1 cellular context compared by ENCODE assay signal in the genomic region with DNA sequence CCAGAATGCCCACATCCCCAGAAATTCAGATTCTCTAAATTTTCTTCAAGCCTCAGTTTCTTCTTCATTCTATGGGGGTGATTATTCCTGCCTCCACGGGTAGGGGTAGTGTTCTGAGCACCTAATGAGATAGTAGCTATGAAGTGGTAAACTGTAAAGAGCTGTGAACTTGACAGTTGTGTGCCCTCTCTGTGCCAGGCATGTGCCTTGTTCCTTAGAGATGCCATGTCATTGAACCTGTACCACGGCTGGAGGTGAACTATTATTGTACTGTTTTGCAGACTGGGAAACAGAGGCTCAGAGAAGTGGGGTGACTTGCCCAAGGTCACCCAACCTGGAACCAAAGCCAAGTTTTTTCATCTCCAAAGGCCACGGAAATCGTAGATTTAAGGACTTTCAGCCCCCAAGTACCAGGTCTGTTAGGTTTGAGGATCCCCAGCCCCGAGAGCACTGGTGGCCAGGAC.
TF ChIP-seq lines count a peak whose summit lies in the region.

No MANE protein-coding gene starts in this region.

TF ChIP-seq in HepG2, 621 proteins besides CTCF, POLR2A, EP300 and RAD21 (continued from another document and continues in another):
- TF ChIP-seq ELF3 (CRISPR knock-in tag; IDR thresholded peaks at IDR 0.05) (no peak), PAX8 (CRISPR knock-in tag; IDR thresholded peaks at IDR 0.05; ENCODE audit: borderline replicate concordance) (0 out of 2 replicates have a peak, but pooled peaks have one; percentile 12), ZFP62 (CRISPR knock-in tag; IDR thresholded peaks at IDR 0.05) (no peak), CBX2 (IDR thresholded peaks at IDR 0.05; ENCODE audit: low read depth, low read length) (no peak), CBX2 (CRISPR knock-in tag; IDR thresholded peaks at IDR 0.05; ENCODE audit: low read depth) (no peak), ZNF17 (CRISPR knock-in tag; IDR thresholded peaks at IDR 0.05) (0 out of 2 replicates have a peak, but pooled peaks have one; percentile 58), NFKBIZ (CRISPR knock-in tag; IDR thresholded peaks at IDR 0.05) (no peak), ZNF34 (CRISPR knock-in tag; IDR thresholded peaks at IDR 0.05; ENCODE audit: borderline replicate concordance) (no peak), POLR2AphosphoS5 (IDR thresholded peaks at IDR 0.05; ENCODE audit: low read depth, low read length) (peak; percentile 43; the same call in 1 of the 2 replicates), ZNF749 (CRISPR knock-in tag; IDR thresholded peaks at IDR 0.05; ENCODE audit: borderline replicate concordance) (0 out of 2 replicates have a peak, but pooled peaks have one; percentile 9), ZNF260 (CRISPR knock-in tag; IDR thresholded peaks at IDR 0.05; ENCODE audit: borderline replicate concordance, low read depth) (no peak), YEATS4 (CRISPR knock-in tag; IDR thresholded peaks at IDR 0.05; ENCODE audit: borderline replicate concordance) (no peak), ZNF678 (CRISPR knock-in tag; IDR thresholded peaks at IDR 0.05) (no peak), ZNF468 (CRISPR knock-in tag; IDR thresholded peaks at IDR 0.05) (no peak), RXRA (CRISPR knock-in tag; IDR thresholded peaks at IDR 0.05) (no peak), MED13 (CRISPR knock-in tag; IDR thresholded peaks at IDR 0.05) (no peak), IKZF4 (CRISPR knock-in tag; IDR thresholded peaks at IDR 0.05; ENCODE audit: borderline replicate concordance, low read depth, not compliant biosample characterization) (no peak), ZFP1 (CRISPR knock-in tag; IDR thresholded peaks at IDR 0.05) (no peak), ELF4 (CRISPR knock-in tag; IDR thresholded peaks at IDR 0.05; ENCODE audit: borderline replicate concordance) (no peak), TBL1XR1 (IDR thresholded peaks at IDR 0.05; ENCODE audit: borderline replicate concordance, low read length, partially characterized antibody) (no peak), EEA1 (CRISPR knock-in tag; IDR thresholded peaks at IDR 0.05; ENCODE audit: borderline replicate concordance) (no peak)
- TF ChIP-seq, protein P1, sequence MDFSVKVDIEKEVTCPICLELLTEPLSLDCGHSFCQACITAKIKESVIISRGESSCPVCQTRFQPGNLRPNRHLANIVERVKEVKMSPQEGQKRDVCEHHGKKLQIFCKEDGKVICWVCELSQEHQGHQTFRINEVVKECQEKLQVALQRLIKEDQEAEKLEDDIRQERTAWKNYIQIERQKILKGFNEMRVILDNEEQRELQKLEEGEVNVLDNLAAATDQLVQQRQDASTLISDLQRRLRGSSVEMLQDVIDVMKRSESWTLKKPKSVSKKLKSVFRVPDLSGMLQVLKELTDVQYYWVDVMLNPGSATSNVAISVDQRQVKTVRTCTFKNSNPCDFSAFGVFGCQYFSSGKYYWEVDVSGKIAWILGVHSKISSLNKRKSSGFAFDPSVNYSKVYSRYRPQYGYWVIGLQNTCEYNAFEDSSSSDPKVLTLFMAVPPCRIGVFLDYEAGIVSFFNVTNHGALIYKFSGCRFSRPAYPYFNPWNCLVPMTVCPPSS (IDR thresholded peaks at IDR 0.05): no peak
- TF ChIP-seq, protein P2, sequence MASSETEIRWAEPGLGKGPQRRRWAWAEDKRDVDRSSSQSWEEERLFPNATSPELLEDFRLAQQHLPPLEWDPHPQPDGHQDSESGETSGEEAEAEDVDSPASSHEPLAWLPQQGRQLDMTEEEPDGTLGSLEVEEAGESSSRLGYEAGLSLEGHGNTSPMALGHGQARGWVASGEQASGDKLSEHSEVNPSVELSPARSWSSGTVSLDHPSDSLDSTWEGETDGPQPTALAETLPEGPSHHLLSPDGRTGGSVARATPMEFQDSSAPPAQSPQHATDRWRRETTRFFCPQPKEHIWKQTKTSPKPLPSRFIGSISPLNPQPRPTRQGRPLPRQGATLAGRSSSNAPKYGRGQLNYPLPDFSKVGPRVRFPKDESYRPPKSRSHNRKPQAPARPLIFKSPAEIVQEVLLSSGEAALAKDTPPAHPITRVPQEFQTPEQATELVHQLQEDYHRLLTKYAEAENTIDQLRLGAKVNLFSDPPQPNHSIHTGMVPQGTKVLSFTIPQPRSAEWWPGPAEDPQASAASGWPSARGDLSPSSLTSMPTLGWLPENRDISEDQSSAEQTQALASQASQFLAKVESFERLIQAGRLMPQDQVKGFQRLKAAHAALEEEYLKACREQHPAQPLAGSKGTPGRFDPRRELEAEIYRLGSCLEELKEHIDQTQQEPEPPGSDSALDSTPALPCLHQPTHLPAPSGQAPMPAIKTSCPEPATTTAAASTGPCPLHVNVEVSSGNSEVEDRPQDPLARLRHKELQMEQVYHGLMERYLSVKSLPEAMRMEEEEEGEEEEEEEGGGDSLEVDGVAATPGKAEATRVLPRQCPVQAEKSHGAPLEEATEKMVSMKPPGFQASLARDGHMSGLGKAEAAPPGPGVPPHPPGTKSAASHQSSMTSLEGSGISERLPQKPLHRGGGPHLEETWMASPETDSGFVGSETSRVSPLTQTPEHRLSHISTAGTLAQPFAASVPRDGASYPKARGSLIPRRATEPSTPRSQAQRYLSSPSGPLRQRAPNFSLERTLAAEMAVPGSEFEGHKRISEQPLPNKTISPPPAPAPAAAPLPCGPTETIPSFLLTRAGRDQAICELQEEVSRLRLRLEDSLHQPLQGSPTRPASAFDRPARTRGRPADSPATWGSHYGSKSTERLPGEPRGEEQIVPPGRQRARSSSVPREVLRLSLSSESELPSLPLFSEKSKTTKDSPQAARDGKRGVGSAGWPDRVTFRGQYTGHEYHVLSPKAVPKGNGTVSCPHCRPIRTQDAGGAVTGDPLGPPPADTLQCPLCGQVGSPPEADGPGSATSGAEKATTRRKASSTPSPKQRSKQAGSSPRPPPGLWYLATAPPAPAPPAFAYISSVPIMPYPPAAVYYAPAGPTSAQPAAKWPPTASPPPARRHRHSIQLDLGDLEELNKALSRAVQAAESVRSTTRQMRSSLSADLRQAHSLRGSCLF (CRISPR knock-in tag; IDR thresholded peaks at IDR 0.05; ENCODE audit: borderline replicate concordance): no peak
- TF ChIP-seq, protein P3, sequence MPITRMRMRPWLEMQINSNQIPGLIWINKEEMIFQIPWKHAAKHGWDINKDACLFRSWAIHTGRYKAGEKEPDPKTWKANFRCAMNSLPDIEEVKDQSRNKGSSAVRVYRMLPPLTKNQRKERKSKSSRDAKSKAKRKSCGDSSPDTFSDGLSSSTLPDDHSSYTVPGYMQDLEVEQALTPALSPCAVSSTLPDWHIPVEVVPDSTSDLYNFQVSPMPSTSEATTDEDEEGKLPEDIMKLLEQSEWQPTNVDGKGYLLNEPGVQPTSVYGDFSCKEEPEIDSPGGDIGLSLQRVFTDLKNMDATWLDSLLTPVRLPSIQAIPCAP (CRISPR knock-in tag; IDR thresholded peaks at IDR 0.05; ENCODE audit: low read depth): no peak
- TF ChIP-seq, protein P4, sequence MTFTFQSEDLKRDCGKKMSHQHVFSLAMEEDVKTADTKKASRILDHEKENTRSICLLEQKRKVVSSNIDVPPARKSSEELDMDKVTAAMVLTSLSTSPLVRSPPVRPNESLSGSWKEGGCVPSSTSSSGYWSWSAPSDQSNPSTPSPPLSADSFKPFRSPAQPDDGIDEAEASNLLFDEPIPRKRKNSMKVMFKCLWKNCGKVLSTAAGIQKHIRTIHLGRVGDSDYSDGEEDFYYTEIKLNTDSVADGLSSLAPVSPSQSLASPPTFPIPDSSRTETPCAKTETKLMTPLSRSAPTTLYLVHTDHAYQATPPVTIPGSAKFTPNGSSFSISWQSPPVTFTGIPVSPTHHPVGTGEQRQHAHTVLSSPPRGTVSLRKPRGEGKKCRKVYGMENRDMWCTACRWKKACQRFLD (CRISPR knock-in tag; IDR thresholded peaks at IDR 0.05; ENCODE audit: borderline replicate concordance): no peak
- TF ChIP-seq, protein P5, sequence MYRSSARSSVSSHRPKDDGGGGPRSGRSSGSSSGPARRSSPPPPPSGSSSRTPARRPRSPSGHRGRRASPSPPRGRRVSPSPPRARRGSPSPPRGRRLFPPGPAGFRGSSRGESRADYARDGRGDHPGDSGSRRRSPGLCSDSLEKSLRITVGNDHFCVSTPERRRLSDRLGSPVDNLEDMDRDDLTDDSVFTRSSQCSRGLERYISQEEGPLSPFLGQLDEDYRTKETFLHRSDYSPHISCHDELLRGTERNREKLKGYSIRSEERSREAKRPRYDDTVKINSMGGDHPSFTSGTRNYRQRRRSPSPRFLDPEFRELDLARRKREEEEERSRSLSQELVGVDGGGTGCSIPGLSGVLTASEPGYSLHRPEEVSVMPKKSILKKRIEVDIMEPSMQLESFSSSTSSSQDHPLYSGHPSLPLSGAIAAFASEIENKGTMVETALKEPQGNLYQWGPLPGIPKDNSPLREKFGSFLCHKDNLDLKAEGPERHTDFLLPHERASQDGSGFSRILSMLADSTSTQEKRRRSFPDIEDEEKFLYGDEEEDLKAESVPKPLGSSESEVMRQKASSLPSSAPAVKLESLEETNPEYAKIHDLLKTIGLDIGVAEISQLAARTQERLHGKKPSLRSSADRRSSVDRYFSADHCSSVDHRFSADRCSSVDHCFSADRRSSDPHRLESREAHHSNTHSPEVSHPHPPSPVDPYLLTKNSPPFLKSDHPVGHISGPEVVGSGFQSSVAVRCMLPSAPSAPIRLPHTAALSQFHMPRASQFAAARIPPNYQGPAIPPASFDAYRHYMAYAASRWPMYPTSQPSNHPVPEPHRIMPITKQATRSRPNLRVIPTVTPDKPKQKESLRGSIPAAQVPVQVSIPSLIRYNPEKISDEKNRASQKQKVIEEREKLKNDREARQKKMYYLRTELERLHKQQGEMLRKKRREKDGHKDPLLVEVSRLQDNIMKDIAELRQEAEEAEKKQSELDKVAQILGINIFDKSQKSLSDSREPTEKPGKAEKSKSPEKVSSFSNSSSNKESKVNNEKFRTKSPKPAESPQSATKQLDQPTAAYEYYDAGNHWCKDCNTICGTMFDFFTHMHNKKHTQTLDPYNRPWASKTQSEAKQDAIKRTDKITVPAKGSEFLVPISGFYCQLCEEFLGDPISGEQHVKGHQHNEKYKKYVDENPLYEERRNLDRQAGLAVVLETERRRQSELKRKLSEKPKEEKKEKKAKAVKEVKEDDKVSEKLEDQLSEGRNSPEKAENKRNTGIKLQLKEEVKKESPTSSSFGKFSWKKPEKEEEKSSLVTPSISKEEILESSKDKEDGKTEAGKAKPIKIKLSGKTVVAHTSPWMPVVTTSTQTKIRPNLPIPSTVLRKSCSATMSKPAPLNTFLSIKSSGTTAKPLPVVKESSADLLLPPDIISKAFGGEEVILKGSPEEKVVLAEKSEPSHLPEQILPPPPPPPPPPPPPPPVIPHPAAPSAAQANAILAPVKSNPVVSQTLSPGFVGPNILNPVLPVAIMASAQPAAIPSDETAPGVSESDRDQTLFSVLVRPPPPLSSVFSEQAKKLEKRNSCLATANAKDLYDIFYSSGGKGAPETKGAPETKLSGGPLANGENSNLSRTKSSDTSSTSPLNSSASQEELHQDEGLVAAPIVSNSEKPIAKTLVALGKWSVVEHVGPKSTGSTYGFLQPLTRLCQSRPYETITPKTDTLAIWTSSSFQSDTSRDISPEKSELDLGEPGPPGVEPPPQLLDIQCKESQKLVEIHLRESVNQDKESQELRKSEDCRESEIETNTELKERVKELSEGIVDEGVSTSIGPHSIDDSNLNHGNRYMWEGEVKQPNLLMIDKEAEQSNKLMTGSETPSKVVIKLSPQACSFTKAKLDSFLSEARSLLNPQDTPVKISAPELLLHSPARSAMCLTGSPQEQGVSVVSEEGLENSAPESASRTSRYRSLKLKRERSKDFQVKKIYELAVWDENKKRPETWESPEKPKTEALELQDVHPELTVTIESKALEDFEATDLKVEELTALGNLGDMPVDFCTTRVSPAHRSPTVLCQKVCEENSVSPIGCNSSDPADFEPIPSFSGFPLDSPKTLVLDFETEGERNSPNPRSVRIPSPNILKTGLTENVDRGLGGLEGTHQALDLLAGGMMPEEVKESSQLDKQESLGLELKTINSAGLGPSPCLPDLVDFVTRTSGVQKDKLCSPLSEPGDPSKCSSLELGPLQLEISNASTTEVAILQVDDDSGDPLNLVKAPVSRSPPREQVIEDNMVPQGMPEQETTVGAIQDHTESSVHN (CRISPR knock-in tag; IDR thresholded peaks at IDR 0.05): no peak; the same call in 1 of the 2 replicates
- TF ChIP-seq, protein P6, sequence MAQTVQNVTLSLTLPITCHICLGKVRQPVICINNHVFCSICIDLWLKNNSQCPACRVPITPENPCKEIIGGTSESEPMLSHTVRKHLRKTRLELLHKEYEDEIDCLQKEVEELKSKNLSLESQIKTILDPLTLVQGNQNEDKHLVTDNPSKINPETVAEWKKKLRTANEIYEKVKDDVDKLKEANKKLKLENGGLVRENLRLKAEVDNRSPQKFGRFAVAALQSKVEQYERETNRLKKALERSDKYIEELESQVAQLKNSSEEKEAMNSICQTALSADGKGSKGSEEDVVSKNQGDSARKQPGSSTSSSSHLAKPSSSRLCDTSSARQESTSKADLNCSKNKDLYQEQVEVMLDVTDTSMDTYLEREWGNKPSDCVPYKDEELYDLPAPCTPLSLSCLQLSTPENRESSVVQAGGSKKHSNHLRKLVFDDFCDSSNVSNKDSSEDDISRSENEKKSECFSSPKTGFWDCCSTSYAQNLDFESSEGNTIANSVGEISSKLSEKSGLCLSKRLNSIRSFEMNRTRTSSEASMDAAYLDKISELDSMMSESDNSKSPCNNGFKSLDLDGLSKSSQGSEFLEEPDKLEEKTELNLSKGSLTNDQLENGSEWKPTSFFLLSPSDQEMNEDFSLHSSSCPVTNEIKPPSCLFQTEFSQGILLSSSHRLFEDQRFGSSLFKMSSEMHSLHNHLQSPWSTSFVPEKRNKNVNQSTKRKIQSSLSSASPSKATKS (CRISPR knock-in tag; IDR thresholded peaks at IDR 0.05): no peak
- TF ChIP-seq, protein P7, sequence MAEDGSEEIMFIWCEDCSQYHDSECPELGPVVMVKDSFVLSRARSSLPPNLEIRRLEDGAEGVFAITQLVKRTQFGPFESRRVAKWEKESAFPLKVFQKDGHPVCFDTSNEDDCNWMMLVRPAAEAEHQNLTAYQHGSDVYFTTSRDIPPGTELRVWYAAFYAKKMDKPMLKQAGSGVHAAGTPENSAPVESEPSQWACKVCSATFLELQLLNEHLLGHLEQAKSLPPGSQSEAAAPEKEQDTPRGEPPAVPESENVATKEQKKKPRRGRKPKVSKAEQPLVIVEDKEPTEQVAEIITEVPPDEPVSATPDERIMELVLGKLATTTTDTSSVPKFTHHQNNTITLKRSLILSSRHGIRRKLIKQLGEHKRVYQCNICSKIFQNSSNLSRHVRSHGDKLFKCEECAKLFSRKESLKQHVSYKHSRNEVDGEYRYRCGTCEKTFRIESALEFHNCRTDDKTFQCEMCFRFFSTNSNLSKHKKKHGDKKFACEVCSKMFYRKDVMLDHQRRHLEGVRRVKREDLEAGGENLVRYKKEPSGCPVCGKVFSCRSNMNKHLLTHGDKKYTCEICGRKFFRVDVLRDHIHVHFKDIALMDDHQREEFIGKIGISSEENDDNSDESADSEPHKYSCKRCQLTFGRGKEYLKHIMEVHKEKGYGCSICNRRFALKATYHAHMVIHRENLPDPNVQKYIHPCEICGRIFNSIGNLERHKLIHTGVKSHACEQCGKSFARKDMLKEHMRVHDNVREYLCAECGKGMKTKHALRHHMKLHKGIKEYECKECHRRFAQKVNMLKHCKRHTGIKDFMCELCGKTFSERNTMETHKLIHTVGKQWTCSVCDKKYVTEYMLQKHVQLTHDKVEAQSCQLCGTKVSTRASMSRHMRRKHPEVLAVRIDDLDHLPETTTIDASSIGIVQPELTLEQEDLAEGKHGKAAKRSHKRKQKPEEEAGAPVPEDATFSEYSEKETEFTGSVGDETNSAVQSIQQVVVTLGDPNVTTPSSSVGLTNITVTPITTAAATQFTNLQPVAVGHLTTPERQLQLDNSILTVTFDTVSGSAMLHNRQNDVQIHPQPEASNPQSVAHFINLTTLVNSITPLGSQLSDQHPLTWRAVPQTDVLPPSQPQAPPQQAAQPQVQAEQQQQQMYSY (CRISPR knock-in tag; IDR thresholded peaks at IDR 0.05): no peak
- TF ChIP-seq, protein P8, sequence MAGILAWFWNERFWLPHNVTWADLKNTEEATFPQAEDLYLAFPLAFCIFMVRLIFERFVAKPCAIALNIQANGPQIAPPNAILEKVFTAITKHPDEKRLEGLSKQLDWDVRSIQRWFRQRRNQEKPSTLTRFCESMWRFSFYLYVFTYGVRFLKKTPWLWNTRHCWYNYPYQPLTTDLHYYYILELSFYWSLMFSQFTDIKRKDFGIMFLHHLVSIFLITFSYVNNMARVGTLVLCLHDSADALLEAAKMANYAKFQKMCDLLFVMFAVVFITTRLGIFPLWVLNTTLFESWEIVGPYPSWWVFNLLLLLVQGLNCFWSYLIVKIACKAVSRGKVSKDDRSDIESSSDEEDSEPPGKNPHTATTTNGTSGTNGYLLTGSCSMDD (CRISPR knock-in tag; IDR thresholded peaks at IDR 0.05): no peak
